29 cellular contexts compared by ENCODE assay signal in the genomic region with DNA sequence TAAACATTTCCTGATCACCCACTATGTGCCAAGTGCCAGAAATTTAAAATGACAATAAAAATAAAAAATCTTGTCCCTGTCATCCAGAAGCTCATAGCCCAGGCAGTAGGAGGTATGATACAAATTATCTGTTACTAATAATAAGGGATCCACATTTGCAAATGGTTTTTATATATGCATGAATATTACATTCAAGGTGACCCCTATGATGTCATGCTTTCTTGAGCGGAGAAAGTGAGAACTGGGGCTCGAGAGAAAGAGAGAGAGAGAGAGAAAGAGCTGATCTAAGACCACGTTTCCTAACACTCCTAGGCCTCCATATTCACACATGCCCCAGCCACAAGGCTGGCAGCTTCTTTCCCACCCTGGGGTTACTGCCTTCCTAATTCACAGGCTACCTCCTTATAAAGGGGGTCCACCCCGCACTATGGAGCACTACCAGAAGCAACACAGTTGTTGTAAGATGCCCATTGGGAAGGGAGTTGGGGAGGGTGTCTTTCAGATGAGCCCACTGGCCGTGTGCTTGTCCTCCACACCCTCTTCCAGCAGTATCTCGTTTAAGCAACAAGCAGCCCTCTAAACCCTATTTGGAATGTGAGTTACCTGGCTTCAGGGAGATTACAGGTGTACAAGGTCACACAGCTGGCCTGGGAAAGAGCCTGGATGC. TPM values are rescaled to one million over a fixed set of nuclear protein-coding genes. Genes with fewer than 3 reads are reported as not detected.
DNase-seq lines count a peak whose midpoint lies in the region; ATAC-seq, FAIRE-seq and TF ChIP-seq lines count a peak whose summit lies in the region.
"Had no signal": no experiment of that assay in that cellular context is flagged by ENCODE, and none has a peak within 500 bp of the region (broad histone marks: within the 10 kb centered on the region; RNA-seq: fewer than 3 reads in every experiment).

No MANE protein-coding gene starts in this region.

- H4K20me1 ChIP-seq in astrocyte (ENCODE audit: insufficient read depth, low read length), result no peaks in the 10 kb centered on the region

- ATAC-seq in memory B cell (ENCODE audit: low read depth) (no peak), HG02623 (IDR thresholded peaks at IDR 0.05; ENCODE audit: unreplicated experiment) (no peak)
- no peak for ATAC-seq in activated naive CD4-positive, alpha-beta T cell treated with anti-CD3 and anti-CD28 coated beads, Interleukin-2, amount 50 U/mL, for 72 hours
- ATAC-seq in CD8-positive, alpha-beta T cell, result no peak
- ATAC-seq: activated T-cell treated with anti-CD3 and anti-CD28 coated beads, Interleukin-2, amount 50 U/mL, for 72 hours; HCT116 had no signal

- DNase-seq in GM12864 (ENCODE audit: low read depth), result no peak
- no peak for DNase-seq in astrocyte (ENCODE audit: low read depth)
- no peak for DNase-seq in memory B cell (ENCODE audit: low spot score in 2 of 2)
- no peak for DNase-seq in activated naive CD4-positive, alpha-beta T cell treated with anti-CD3 and anti-CD28 coated beads, Interleukin-2, amount 50 U/mL, for 72 hours (ENCODE audit: low spot score in 2 of 2)
- DNase-seq in CD8-positive, alpha-beta T cell, result no peak
- no peak for DNase-seq in activated CD4-positive, CD25-positive, alpha-beta regulatory T cell treated with anti-CD3 and anti-CD28 coated beads, Interleukin-2, amount 50 U/mL, for 72 hours
- DNase-seq: activated CD4-positive, alpha-beta T cell treated with anti-CD3 and anti-CD28 coated beads, Interleukin-2, amount 10 ng/mL, durations not matched to agents 7 days and 5 days; activated naive CD4-positive, alpha-beta T cell treated with anti-CD3 and anti-CD28 coated beads, Interleukin-2, amount 10 ng/mL, durations not matched to agents 7 days and 5 days; activated T-cell treated with anti-CD3 and anti-CD28 coated beads, Interleukin-2, amount 50 U/mL, for 72 hours; amygdala; CD8-positive, alpha-beta memory T cell; kidney glomerular epithelial cell; NCI-H2107; stimulated activated CD8-positive, alpha-beta memory T cell treated with anti-CD3 and anti-CD28 coated beads, Interleukin-4, amount 100 ng/mL, for 48 hours; T-helper 2 cell; transverse colon had no signal

- H3K4me1 Mint-ChIP-seq in astrocyte (ENCODE audit: low read depth, unreplicated experiment) (no peaks in the 10 kb centered on the region), memory B cell (peaks cover 33% of the 10 kb centered on the region)
- peaks cover 5% of the 10 kb centered on the region for H3K4me1 Mint-ChIP-seq in CD8-positive, alpha-beta T cell (ENCODE audit: low read depth)
- H3K4me1 Mint-ChIP-seq: CD8-positive, alpha-beta memory T cell had no signal

- H3K36me3 ChIP-seq in HUES6 (ENCODE audit: control insufficient read depth, insufficient read depth, low read length) (no peaks in the 10 kb centered on the region), astrocyte (ENCODE audit: insufficient read depth, low read length) (no peaks in the 10 kb centered on the region)
- no peaks in the 10 kb centered on the region for H3K36me3 ChIP-seq in CD8-positive, alpha-beta T cell (ENCODE audit: insufficient read depth, low read length)
- H3K36me3 ChIP-seq: cardiac muscle cell, transverse colon had no signal

- intact Hi-C loops in CD8-positive, alpha-beta T cell (cut with DNase I, micrococcal nuclease), result no loop called here

- CTCF ChIA-PET in CD8-positive, alpha-beta T cell (lab: Charles Lee), result no interaction called here

- H3K36me3 Mint-ChIP-seq in astrocyte (ENCODE audit: low read depth, unreplicated experiment), result peaks cover 2% of the 10 kb centered on the region
- H3K36me3 Mint-ChIP-seq in memory B cell, result no peaks in the 10 kb centered on the region
- H3K36me3 Mint-ChIP-seq in activated naive CD4-positive, alpha-beta T cell treated with anti-CD3 and anti-CD28 coated beads, Interleukin-2, amount 50 U/mL, for 72 hours, result no peaks in the 10 kb centered on the region
- no peaks in the 10 kb centered on the region for H3K36me3 Mint-ChIP-seq in CD8-positive, alpha-beta T cell
- H3K36me3 Mint-ChIP-seq: activated naive CD4-positive, alpha-beta T cell treated with anti-CD3 and anti-CD28 coated beads, Interleukin-2, amount 10 ng/mL, durations not matched to agents 7 days and 5 days; CD8-positive, alpha-beta memory T cell had no signal

- FAIRE-seq in astrocyte (lab: Jason Lieb, UNC), result no peak
- FAIRE-seq: endometrium, G401.6 had no signal

- H3K4me3 ChIP-seq in GM12864 (ENCODE audit: low read depth, low read length) (peak overlapping the region; percentile 51), HUES6 (ENCODE audit: low read depth, low read length) (peak overlapping the region; percentile 42), astrocyte (ENCODE audit: insufficient read depth, low read depth, low read length) (no peak overlapping the region)
- H3K4me3 ChIP-seq in CD8-positive, alpha-beta T cell (ENCODE audit: low read depth, low read length), result no peak overlapping the region
- H3K4me3 ChIP-seq: cardiac muscle cell, lung, SK-N-MC, transverse colon had no signal

- H3K27ac Mint-ChIP-seq in astrocyte (ENCODE audit: unreplicated experiment), result peak overlapping the region; percentile 36
- H3K27ac Mint-ChIP-seq in memory B cell, result peak overlapping the region; percentile 6
- no peak overlapping the region for H3K27ac Mint-ChIP-seq in activated naive CD4-positive, alpha-beta T cell treated with anti-CD3 and anti-CD28 coated beads, Interleukin-2, amount 50 U/mL, for 72 hours
- H3K27ac Mint-ChIP-seq in CD8-positive, alpha-beta T cell, result no peak overlapping the region
- H3K27ac Mint-ChIP-seq: activated CD4-positive, alpha-beta T cell treated with anti-CD3 and anti-CD28 coated beads, Interleukin-2, amount 10 ng/mL, durations not matched to agents 7 days and 5 days; activated naive CD4-positive, alpha-beta T cell treated with anti-CD3 and anti-CD28 coated beads, Interleukin-2, amount 10 ng/mL, durations not matched to agents 7 days and 5 days; activated T-cell treated with anti-CD3 and anti-CD28 coated beads, Interleukin-2, amount 50 U/mL, for 72 hours; CD8-positive, alpha-beta memory T cell; dendritic cell treated with granulocyte-macrophage colony-stimulating factor and Interleukin-4, amounts not matched to agents 40 ng/mL and 50 ng/mL, for 4 days had no signal

- H3K9ac ChIP-seq in HUES6 (ENCODE audit: low read length), result peak overlapping the region; percentile 72
- no peak overlapping the region for H3K9ac ChIP-seq in astrocyte (ENCODE audit: low read length)

- H3K9me3 Mint-ChIP-seq in astrocyte (ENCODE audit: unreplicated experiment), result no peaks in the 10 kb centered on the region
- H3K9me3 Mint-ChIP-seq in memory B cell, result no peaks in the 10 kb centered on the region
- H3K9me3 Mint-ChIP-seq in activated naive CD4-positive, alpha-beta T cell treated with anti-CD3 and anti-CD28 coated beads, Interleukin-2, amount 50 U/mL, for 72 hours, result no peaks in the 10 kb centered on the region
- H3K9me3 Mint-ChIP-seq in CD8-positive, alpha-beta T cell, result no peaks in the 10 kb centered on the region
- H3K9me3 Mint-ChIP-seq: activated CD4-positive, alpha-beta T cell treated with anti-CD3 and anti-CD28 coated beads, Interleukin-2, amount 10 ng/mL, durations not matched to agents 7 days and 5 days; activated naive CD4-positive, alpha-beta T cell treated with anti-CD3 and anti-CD28 coated beads, Interleukin-2, amount 10 ng/mL, durations not matched to agents 7 days and 5 days; activated T-cell treated with anti-CD3 and anti-CD28 coated beads, Interleukin-2, amount 50 U/mL, for 72 hours; dendritic cell treated with granulocyte-macrophage colony-stimulating factor and Interleukin-4, amounts not matched to agents 40 ng/mL and 50 ng/mL, for 4 days; IgD-negative memory B cell had no signal

- peaks cover 67% of the 10 kb centered on the region for H3K27me3 ChIP-seq in HUES6 (ENCODE audit: control insufficient read depth, insufficient read depth, low read length)
- peaks cover 50% of the 10 kb centered on the region for H3K27me3 ChIP-seq in astrocyte (ENCODE audit: insufficient read depth, low read length)
- no peaks in the 10 kb centered on the region for H3K27me3 ChIP-seq in CD8-positive, alpha-beta T cell (ENCODE audit: insufficient read depth, low read length)

- no peaks in the 10 kb centered on the region for H3K9me3 ChIP-seq in HUES6 (ENCODE audit: control insufficient read depth, insufficient read depth, low read depth, low read length)
- no peaks in the 10 kb centered on the region for H3K9me3 ChIP-seq in astrocyte (ENCODE audit: insufficient read depth, low read depth, low read length)
- no peaks in the 10 kb centered on the region for H3K9me3 ChIP-seq in CD8-positive, alpha-beta T cell (ENCODE audit: low read length)
- H3K9me3 ChIP-seq: transverse colon had no signal

- H3K27me3 Mint-ChIP-seq in astrocyte (ENCODE audit: low read depth, unreplicated experiment) (peaks cover 64% of the 10 kb centered on the region), memory B cell (peaks cover 6% of the 10 kb centered on the region)
- H3K27me3 Mint-ChIP-seq in CD8-positive, alpha-beta T cell (ENCODE audit: low read depth), result peaks cover 7% of the 10 kb centered on the region

- no peaks in the 10 kb centered on the region for H3K79me2 ChIP-seq in astrocyte (ENCODE audit: insufficient read depth, low read length)

- no peak overlapping the region for H3K4me2 ChIP-seq in astrocyte (ENCODE audit: low read length)

- H3K4me3 Mint-ChIP-seq in astrocyte (ENCODE audit: unreplicated experiment) (no peak overlapping the region), memory B cell (peak overlapping the region; percentile 77)
- H3K4me3 Mint-ChIP-seq in CD8-positive, alpha-beta T cell, result no peak overlapping the region
- H3K4me3 Mint-ChIP-seq: activated CD4-positive, alpha-beta T cell treated with anti-CD3 and anti-CD28 coated beads, Interleukin-2, amount 10 ng/mL, durations not matched to agents 7 days and 5 days; activated naive CD4-positive, alpha-beta T cell treated with anti-CD3 and anti-CD28 coated beads, Interleukin-2, amount 10 ng/mL, durations not matched to agents 7 days and 5 days; activated T-cell treated with anti-CD3 and anti-CD28 coated beads, Interleukin-2, amount 50 U/mL, for 72 hours; CD8-positive, alpha-beta memory T cell; dendritic cell treated with granulocyte-macrophage colony-stimulating factor and Interleukin-4, amounts not matched to agents 40 ng/mL and 50 ng/mL, for 4 days had no signal

- H2AFZ ChIP-seq in astrocyte (ENCODE audit: low read depth, low read length), result no peak overlapping the region

- H3K27ac ChIP-seq in HUES6 (ENCODE audit: low read depth, low read length) (peak overlapping the region; percentile 42; the same call in 1 of the 2 replicates), astrocyte (ENCODE audit: low read depth, low read length) (no peak overlapping the region)
- no peak overlapping the region for H3K27ac ChIP-seq in CD8-positive, alpha-beta T cell (ENCODE audit: low read depth, low read length)
- H3K27ac ChIP-seq: cardiac muscle cell, HL-60, SK-N-MC had no signal

- TF ChIP-seq CTCF in GM12864 (IDR thresholded peaks at IDR 0.05; ENCODE audit: low read depth, low read length, missing control alignments) (no peak), astrocyte (IDR thresholded peaks at IDR 0.05; ENCODE audit: insufficient read depth, low read depth, low read length) (no peak)
- no peak for TF ChIP-seq CTCF in CD8-positive, alpha-beta T cell (IDR thresholded peaks at IDR 0.05)

- H3K4me1 ChIP-seq in HUES6 (ENCODE audit: control insufficient read depth, insufficient read depth, low read length) (peaks cover 63% of the 10 kb centered on the region), astrocyte (ENCODE audit: insufficient read depth, low read length) (no peaks in the 10 kb centered on the region)
- no peaks in the 10 kb centered on the region for H3K4me1 ChIP-seq in CD8-positive, alpha-beta T cell (ENCODE audit: insufficient read depth, low read length)

- POLR2A ChIA-PET in CD8-positive, alpha-beta T cell (lab: Charles Lee), result interaction anchor here (0.9 kb wide), 1 partner anchor 17 kb away, joined by 3 read pairs; no protein-coding TSS in a partner anchor

RNA-seq across cellular contexts. Expression of a gene that starts 28.8 kb away (rescaled TPM):
- total RNA-seq in astrocyte, result 4.9 and 5.9 TPM in 2 replicates
- total RNA-seq in activated naive CD4-positive, alpha-beta T cell treated with anti-CD3 and anti-CD28 coated beads, Interleukin-2, amount 50 U/mL, for 72 hours, result not detected
- total RNA-seq in CD8-positive, alpha-beta T cell, result not detected
- total RNA-seq: activated CD4-positive, alpha-beta T cell treated with anti-CD3 and anti-CD28 coated beads, Interleukin-2, amount 10 ng/mL, durations not matched to agents 7 days and 5 days; activated T-cell treated with anti-CD3 and anti-CD28 coated beads, Interleukin-2, amount 50 U/mL, for 72 hours; CD8-positive, alpha-beta memory T cell; fibroblast of lung; pulmonary artery endothelial cell had no signal

Comparison
In these comparisons a context has a peak if more than half of its experiments do, and no peak if none do; other contexts are left out.
1. H3K4me3 ChIP-seq: peak in GM12864 (single experiment) and HUES6 (single experiment); none in astrocyte (single experiment) and CD8-positive, alpha-beta T cell (single experiment).
2. H3K27ac Mint-ChIP-seq: peak in astrocyte (single experiment) and memory B cell (single experiment); none in activated naive CD4-positive, alpha-beta T cell treated with anti-CD3 and anti-CD28 coated beads, Interleukin-2, amount 50 U/mL, for 72 hours (0 of 2) and CD8-positive, alpha-beta T cell (single experiment).